ENCODE assay signal across 25 cellular contexts in the genomic region with DNA sequence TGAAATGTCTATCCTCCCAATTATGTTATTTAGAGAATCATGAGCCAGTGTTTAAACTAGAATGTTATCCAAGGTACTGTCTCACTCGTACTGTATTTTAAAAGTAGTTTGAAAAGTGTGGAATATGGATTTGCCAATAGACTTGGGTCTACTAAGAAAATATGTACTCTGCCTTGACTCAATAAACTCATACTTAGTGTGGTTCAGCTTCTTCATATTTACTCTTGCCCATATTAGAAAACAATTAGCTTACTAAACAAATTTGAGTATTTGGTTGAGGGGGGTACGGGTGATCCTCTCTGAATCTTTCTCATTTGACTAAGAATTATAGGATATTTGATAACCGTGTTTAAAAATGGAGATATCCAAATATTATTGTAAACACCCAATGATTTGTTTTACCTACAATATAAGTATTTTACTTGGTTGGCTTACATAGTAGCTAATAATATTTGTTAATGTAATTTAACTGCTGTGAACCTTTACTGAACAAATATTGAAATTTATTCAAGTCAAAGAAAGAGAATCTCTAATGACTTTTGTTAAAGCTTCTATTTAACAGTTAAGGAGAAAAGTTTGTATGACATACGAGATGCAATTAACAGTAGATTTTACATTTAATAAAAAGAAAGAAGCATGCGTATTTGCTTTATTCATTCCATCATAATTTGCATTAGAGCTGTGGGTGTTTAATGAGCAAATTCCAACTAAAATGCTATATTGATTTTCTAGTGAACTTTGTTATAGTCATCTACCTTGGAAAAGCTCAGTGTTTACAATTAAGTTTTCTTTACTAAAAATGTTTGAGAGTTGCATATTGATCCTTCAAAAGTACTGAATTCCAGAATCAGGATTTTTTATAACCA.
"Had no signal": no experiment of that assay in that cellular context is flagged by ENCODE, and none has a peak within 500 bp of the region (broad histone marks: within the 10 kb centered on the region; RNA-seq: fewer than 3 reads in every experiment).

No MANE protein-coding gene starts in this region.

- H3K36me3 Mint-ChIP-seq: activated CD8-positive, alpha-beta memory T cell treated with anti-CD3 and anti-CD28 coated beads, Interleukin-2, amount 10 ng/mL, durations not matched to agents 7 days and 5 days; activated naive CD4-positive, alpha-beta T cell treated with anti-CD3 and anti-CD28 coated beads, Interleukin-2, amount 50 U/mL, for 24 hours had no signal

- H2AFZ ChIP-seq: PC-9 had no signal

- H3K27me3 Mint-ChIP-seq: activated B cell treated with CpG ODN at 0.5 μM for 24 hours; activated CD4-positive, alpha-beta T cell treated with anti-CD3 and anti-CD28 coated beads, Interleukin-2, amount 10 ng/mL, durations not matched to agents 24 days and 14 days; activated CD8-positive, alpha-beta memory T cell treated with anti-CD3 and anti-CD28 coated beads, Interleukin-2, amount 10 ng/mL, durations not matched to agents 7 days and 5 days; activated naive CD4-positive, alpha-beta T cell treated with anti-CD3 and anti-CD28 coated beads, Interleukin-2, amount 50 U/mL, for 24 hours; activated T-cell treated with anti-CD3 and anti-CD28 coated beads, Interleukin-2, amount 50 U/mL, for 24 hours; T-helper 17 cell had no signal

- H3K36me3 ChIP-seq: breast epithelium had no signal

- H3K27ac Mint-ChIP-seq: activated B cell treated with CpG ODN at 0.5 μM for 24 hours; activated CD4-positive, alpha-beta T cell treated with anti-CD3 and anti-CD28 coated beads, Interleukin-2, amount 10 ng/mL, durations not matched to agents 24 days and 14 days; activated CD8-positive, alpha-beta memory T cell treated with anti-CD3 and anti-CD28 coated beads, Interleukin-2, amount 10 ng/mL, durations not matched to agents 7 days and 5 days; activated naive CD4-positive, alpha-beta T cell treated with anti-CD3 and anti-CD28 coated beads, Interleukin-2, amount 50 U/mL, for 24 hours; activated T-cell treated with anti-CD3 and anti-CD28 coated beads, Interleukin-2, amount 50 U/mL, for 24 hours; activated T-helper 1 cell treated with anti-CD3 and anti-CD28 coated beads, Interleukin-12 subunit alpha, Interleukin-12 subunit beta, Interleukin-2, Interleukin-4 antibody, amounts not matched to agents 30 ng/mL and 10 ng/mL and 1 ng/mL, durations not matched to agents 14 hours and 24 hours and 36 hours; T-helper 17 cell had no signal

- H3K4me1 Mint-ChIP-seq: activated B cell treated with CpG ODN at 0.5 μM for 24 hours; activated CD4-positive, alpha-beta T cell treated with anti-CD3 and anti-CD28 coated beads, Interleukin-2, amount 10 ng/mL, durations not matched to agents 24 days and 14 days; activated CD8-positive, alpha-beta memory T cell treated with anti-CD3 and anti-CD28 coated beads, Interleukin-2, amount 10 ng/mL, durations not matched to agents 7 days and 5 days; activated naive CD4-positive, alpha-beta T cell treated with anti-CD3 and anti-CD28 coated beads, Interleukin-2, amount 50 U/mL, for 24 hours; T-helper 17 cell had no signal

- H3K4me3 Mint-ChIP-seq: activated B cell treated with CpG ODN at 0.5 μM for 24 hours; activated CD4-positive, alpha-beta T cell treated with anti-CD3 and anti-CD28 coated beads, Interleukin-2, amount 10 ng/mL, durations not matched to agents 24 days and 14 days; activated CD8-positive, alpha-beta memory T cell treated with anti-CD3 and anti-CD28 coated beads, Interleukin-2, amount 10 ng/mL, durations not matched to agents 7 days and 5 days; activated naive CD4-positive, alpha-beta T cell treated with anti-CD3 and anti-CD28 coated beads, Interleukin-2, amount 50 U/mL, for 24 hours; activated T-cell treated with anti-CD3 and anti-CD28 coated beads, Interleukin-2, amount 50 U/mL, for 24 hours; activated T-helper 1 cell treated with anti-CD3 and anti-CD28 coated beads, Interleukin-12 subunit alpha, Interleukin-12 subunit beta, Interleukin-2, Interleukin-4 antibody, amounts not matched to agents 30 ng/mL and 10 ng/mL and 1 ng/mL, durations not matched to agents 14 hours and 24 hours and 36 hours; T-helper 17 cell had no signal

- H3K4me3 ChIP-seq: breast epithelium, K562, PC-9 had no signal

- H3K4me1 ChIP-seq: breast epithelium had no signal

- H3K27ac ChIP-seq: breast epithelium, PC-9 had no signal

- DNase-seq: activated B cell treated with CpG ODN at 0.5 μM for 24 hours; activated CD4-positive, alpha-beta T cell treated with anti-CD3 and anti-CD28 coated beads for 1 hour; activated CD4-positive, alpha-beta T cell treated with anti-CD3 and anti-CD28 coated beads, Interleukin-2, amount 10 ng/mL, durations not matched to agents 24 days and 14 days; activated CD4-positive, alpha-beta T cell treated with anti-CD3 and anti-CD28 coated beads, Interleukin-2, amount 50 U/mL, for 48 hours; activated CD8-positive, alpha-beta memory T cell treated with anti-CD3 and anti-CD28 coated beads, Interleukin-2, amount 10 ng/mL, durations not matched to agents 7 days and 5 days; activated effector memory CD4-positive, alpha-beta T cell treated with Interleukin-2 at 50 U/mL for 16 hours; activated naive CD4-positive, alpha-beta T cell; activated T-cell treated with anti-CD3 and anti-CD28 coated beads, Interleukin-2, amount 50 U/mL, for 24 hours; aorta; caudate nucleus; Karpas-422; NCI-H1105 treated with DMSO at 0.1 percent for 48 hours; NCI-H1436 treated with DMSO at 0.1 percent for 48 hours; NCI-H2029; NCI-H2107; NCI-H2171 treated with DMSO at 0.1 percent for 48 hours; NCI-H510A treated with DMSO at 0.1 percent for 48 hours; PC-9; SHP77 treated with DMSO at 0.1 percent for 48 hours; T-helper 17 cell; T-helper 9 cell had no signal

- FAIRE-seq: K562 had no signal

- H3K27me3 ChIP-seq: breast epithelium had no signal

- H3K9me3 Mint-ChIP-seq: activated B cell treated with CpG ODN at 0.5 μM for 24 hours; activated CD4-positive, alpha-beta T cell treated with anti-CD3 and anti-CD28 coated beads, Interleukin-2, amount 10 ng/mL, durations not matched to agents 24 days and 14 days; activated naive CD4-positive, alpha-beta T cell treated with anti-CD3 and anti-CD28 coated beads, Interleukin-2, amount 50 U/mL, for 24 hours; activated T-helper 1 cell treated with anti-CD3 and anti-CD28 coated beads, Interleukin-12 subunit alpha, Interleukin-12 subunit beta, Interleukin-2, Interleukin-4 antibody, amounts not matched to agents 30 ng/mL and 10 ng/mL and 1 ng/mL, durations not matched to agents 14 hours and 24 hours and 36 hours had no signal

- ATAC-seq: activated CD8-positive, alpha-beta memory T cell treated with anti-CD3 and anti-CD28 coated beads, Interleukin-2, amount 10 ng/mL, durations not matched to agents 7 days and 5 days; K562; T-helper 17 cell had no signal

- H3K4me2 ChIP-seq: PC-9 had no signal

- H3K9me3 ChIP-seq: breast epithelium had no signal
